ENCODE assay signal across 9 cellular contexts in genomic region chr22:22201185-22201924, GRCh38. TPM values are rescaled to one million over a fixed set of nuclear protein-coding genes. Genes with fewer than 3 reads are reported as not detected.
DNase-seq lines count a peak whose midpoint lies in the region; ATAC-seq and TF ChIP-seq lines count a peak whose summit lies in the region.
"Had no signal": no experiment of that assay in that cellular context is flagged by ENCODE, and none has a peak within 500 bp of the region (broad histone marks: within the 10 kb centered on the region; RNA-seq: fewer than 3 reads in every experiment).

No MANE protein-coding gene starts in this region.

- no peak overlapping the region for H3K27ac Mint-ChIP-seq in T-cell
- no peak overlapping the region for H3K27ac Mint-ChIP-seq in osteocyte (ENCODE audit: unreplicated experiment)

- CTCF ChIA-PET in T-cell (lab: Charles Lee) = interaction anchor here in 1 of 2 donors (0.6 to 1.6 kb wide), 4 partner anchors 33 to 114 kb away, joined by 3 to 5 read pairs (median 4); no protein-coding TSS in a partner anchor

- H3K27ac ChIP-seq in C4-2B (no peak overlapping the region), KMS-11 (no peak overlapping the region)

- peak in 24 of 34 experiments; percentile 10 to 61 (median 40) for DNase-seq in T-cell
- peak; percentile 71 for DNase-seq in epithelial cell of esophagus (ENCODE audit: low read depth)
- DNase-seq in osteocyte (ENCODE audit: extremely low spot score, unreplicated experiment) = no peak
- no peak for DNase-seq in NCI-H748 treated with DMSO at 0.1 percent for 48 hours (lab: John Stamatoyannopoulos, UW)
- DNase-seq in HPDE6-E6E7 (ENCODE audit: extremely low spot score) = no peak

- no peaks in the 10 kb centered on the region for H3K27me3 ChIP-seq in KMS-11 (ENCODE audit: insufficient read depth, low read depth)

- H3K4me3 ChIP-seq in KMS-11 (IDR thresholded peaks at IDR 0.05; ENCODE audit: insufficient read depth, low read depth, low read length) (no peak overlapping the region), epithelial cell of esophagus (ENCODE audit: low read length) (no peak overlapping the region)

- no peak overlapping the region for H3K9ac ChIP-seq in KMS-11

- H3K36me3 Mint-ChIP-seq in T-cell (no peaks in the 10 kb centered on the region), osteocyte (ENCODE audit: unreplicated experiment) (no peaks in the 10 kb centered on the region)

- H4K20me1 ChIP-seq in KMS-11 (ENCODE audit: insufficient read depth) = no peaks in the 10 kb centered on the region

- ATAC-seq in GM18868 (IDR thresholded peaks at IDR 0.05; ENCODE audit: unreplicated experiment) (peak; percentile 54), T-cell (replicated peaks in 1 of 4) (no peak)

- no peaks in the 10 kb centered on the region for H3K79me2 ChIP-seq in KMS-11 (ENCODE audit: insufficient read depth, low read depth)

- no peak overlapping the region for H3K4me3 Mint-ChIP-seq in T-cell
- no peak overlapping the region for H3K4me3 Mint-ChIP-seq in osteocyte (ENCODE audit: unreplicated experiment)

- H3K27me3 Mint-ChIP-seq in T-cell (peaks cover 12 to 34% of the 10 kb centered on the region in 2 donors), osteocyte (ENCODE audit: unreplicated experiment) (peaks cover 57% of the 10 kb centered on the region)

- H3K4me1 Mint-ChIP-seq in T-cell = peaks cover 0 to 10% (median 0%) of the 10 kb centered on the region in 3 donors
- H3K4me1 Mint-ChIP-seq in osteocyte (ENCODE audit: unreplicated experiment) = no peaks in the 10 kb centered on the region

- no peaks in the 10 kb centered on the region for H3K36me3 ChIP-seq in KMS-11 (ENCODE audit: insufficient read depth)

- TF ChIP-seq CTCF in C4-2B (conservative IDR thresholded peaks at IDR 0.05) (peak; percentile 86), KMS-11 (conservative IDR thresholded peaks at IDR 0.05; ENCODE audit: low read depth, low read length) (peak; percentile 39), epithelial cell of esophagus (IDR thresholded peaks at IDR 0.05; ENCODE audit: insufficient read depth, low read depth, low read length, missing control alignments) (peak; percentile 83), osteocyte (IDR thresholded peaks at IDR 0.05) (peak; percentile 15)

- POLR2A ChIA-PET in T-cell (lab: Charles Lee) = no interaction called here

- no peak overlapping the region for H3K4me2 ChIP-seq in KMS-11

- H3K9me3 Mint-ChIP-seq in T-cell (no peaks in the 10 kb centered on the region), osteocyte (ENCODE audit: unreplicated experiment) (no peaks in the 10 kb centered on the region)

- peaks cover 4% of the 10 kb centered on the region for H3K4me1 ChIP-seq in KMS-11 (ENCODE audit: low read depth, poor library complexity, severe bottlenecking)

- no peak overlapping the region for H2AFZ ChIP-seq in KMS-11 (ENCODE audit: low read depth)

RNA-seq across cellular contexts. Expression of gene VPREB1, which starts 43.2 kb away (rescaled TPM):
- total RNA-seq in T-cell (not detected), osteocyte (not detected in 2 replicates)
- total RNA-seq: subcutaneous adipose tissue had no signal

Comparison
In these comparisons a context has a peak if more than half of its experiments do, and no peak if none do; other contexts are left out.
1. CTCF ChIP-seq: peak in every context shown above with its lines; median percentile 86 in C4-2B; 83 in epithelial cell of esophagus; 39 in KMS-11; 15 in osteocyte.
2. DNase-seq: peak in T-cell (24 of 34) and epithelial cell of esophagus (single experiment); none in osteocyte (single experiment), NCI-H748 treated with DMSO at 0.1 percent for 48 hours (single experiment) and HPDE6-E6E7 (single experiment).